In the genomic region with DNA sequence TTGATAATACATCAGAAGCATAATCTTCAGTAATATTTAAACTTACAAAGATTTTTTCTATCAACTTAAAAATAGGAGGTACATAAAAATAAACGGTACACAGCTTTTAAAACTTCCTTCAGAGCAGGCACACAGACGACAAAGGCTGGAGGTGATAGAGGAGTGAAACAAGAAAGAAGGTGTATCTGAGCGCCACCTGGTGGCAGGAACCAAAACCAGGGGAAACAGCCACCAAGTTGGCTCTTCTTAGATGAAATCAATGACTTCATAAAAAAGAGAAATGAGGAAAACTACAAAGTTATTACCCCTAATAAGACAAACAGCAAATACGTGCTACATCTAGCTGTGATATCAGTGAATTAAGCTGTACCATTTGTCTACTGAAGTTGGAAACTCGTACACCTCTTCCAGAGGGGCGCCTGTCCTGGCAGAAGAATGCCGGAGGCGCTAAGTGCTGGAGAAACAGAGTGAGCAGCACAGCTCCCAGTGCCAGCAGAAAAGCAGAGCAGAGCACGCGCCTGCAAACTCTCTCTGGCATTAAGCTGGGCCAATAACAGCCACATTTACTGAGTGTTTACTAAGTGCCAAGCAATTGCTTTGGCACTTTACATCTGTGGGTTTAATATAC, we compare ENCODE assay signal across 8 cellular contexts.
DNase-seq lines count a peak whose midpoint lies in the region; ATAC-seq and TF ChIP-seq lines count a peak whose summit lies in the region.

No MANE protein-coding gene starts in this region.

- H3K56ac ChIP-seq in IMR-90 (ENCODE audit: extremely low read depth, insufficient read depth, low read length) = no peak overlapping the region

- H2BK12ac ChIP-seq in neuronal stem cell (ENCODE audit: low read length) = no peak overlapping the region

- peaks cover 65% of the 10 kb centered on the region for H3K36me3 ChIP-seq in CD8-positive, alpha-beta memory T cell (ENCODE audit: insufficient read depth, low read length)
- H3K36me3 ChIP-seq in IMR-90 (ENCODE audit: control insufficient read depth, insufficient read depth, low read length) (peaks cover 42% of the 10 kb centered on the region), esophagus squamous epithelium (peaks cover 5 to 98% (median 10%) of the 10 kb centered on the region in 3 donors), neuronal stem cell (replicated peaks in 1 of 2; ENCODE audit: control insufficient read depth in 2 of 2, insufficient read depth in 2 of 2, low read length in 2 of 2) (peaks cover 22 to 94% of the 10 kb centered on the region in 2 donors), suprapubic skin (peaks cover 88% of the 10 kb centered on the region)

- peaks cover 2 to 11% (median 9%) of the 10 kb centered on the region in 3 donors for H3K4me1 Mint-ChIP-seq in CD8-positive, alpha-beta memory T cell
- H3K4me1 Mint-ChIP-seq in activated T-cell treated with anti-CD3 and anti-CD28 coated beads, Interleukin-2, amount 50 U/mL, for 24 hours (ENCODE audit: low read depth) = peaks cover 21% of the 10 kb centered on the region

- H4K91ac ChIP-seq in IMR-90 (ENCODE audit: insufficient read depth, low read depth, low read length) = no peak overlapping the region
- H4K91ac ChIP-seq in neuronal stem cell (ENCODE audit: low read depth, low read length, poor library complexity) = no peak overlapping the region

- H3K9ac ChIP-seq in IMR-90 (ENCODE audit: low read depth, low read length) = no peak overlapping the region
- H3K9ac ChIP-seq in neuronal stem cell (ENCODE audit: low read depth, low read length, poor library complexity) = no peak overlapping the region

- H3K4me3 ChIP-seq in CD8-positive, alpha-beta memory T cell (ENCODE audit: low read length) = no peak overlapping the region
- no peak overlapping the region for H3K4me3 ChIP-seq in IMR-90 (ENCODE audit: insufficient read depth, low read depth, low read length)
- H3K4me3 ChIP-seq in esophagus squamous epithelium = no peak overlapping the region
- H3K4me3 ChIP-seq in neuronal stem cell (ENCODE audit: low read length in 2 of 2) = no peak overlapping the region
- H3K4me3 ChIP-seq in suprapubic skin = no peak overlapping the region

- POLR2A ChIA-PET in CD8-positive, alpha-beta memory T cell (lab: Charles Lee) = no interaction called here
- POLR2A ChIA-PET in IMR-90 (lab: Charles Lee; ENCODE audit: unreplicated experiment) = interaction anchor here (0.6 kb wide), 1 partner anchor 79 kb away, joined by 5 read pairs; no protein-coding TSS in a partner anchor

- no peak overlapping the region for H2BK20ac ChIP-seq in IMR-90 (ENCODE audit: low read depth, low read length)

- H4K8ac ChIP-seq in IMR-90 (ENCODE audit: low read depth in 2 of 2, low read length in 2 of 2) (no peak overlapping the region), neuronal stem cell (ENCODE audit: low read depth, low read length) (no peak overlapping the region)

- H3K4me2 ChIP-seq in IMR-90 (ENCODE audit: low read depth, low read length) (no peak overlapping the region), neuronal stem cell (ENCODE audit: insufficient read depth, low read length, poor library complexity, severe bottlenecking) (no peak overlapping the region)

- TF ChIP-seq POLR2A in IMR-90 (IDR thresholded peaks at IDR 0.05; ENCODE audit: low read depth, low read length) (no peak), esophagus squamous epithelium (IDR thresholded peaks at IDR 0.05) (no peak), suprapubic skin (IDR thresholded peaks at IDR 0.05) (no peak)

- no peaks in the 10 kb centered on the region for H3K27me3 ChIP-seq in CD8-positive, alpha-beta memory T cell (ENCODE audit: insufficient read depth, low read length, poor library complexity, severe bottlenecking)
- no peaks in the 10 kb centered on the region for H3K27me3 ChIP-seq in IMR-90 (ENCODE audit: control insufficient read depth, insufficient read depth, low read length)
- H3K27me3 ChIP-seq in esophagus squamous epithelium = no peaks in the 10 kb centered on the region
- no peaks in the 10 kb centered on the region for H3K27me3 ChIP-seq in neuronal stem cell (ENCODE audit: control insufficient read depth in 3 of 3, insufficient read depth in 3 of 3, low read depth in 1 of 3, low read length in 3 of 3)
- no peaks in the 10 kb centered on the region for H3K27me3 ChIP-seq in suprapubic skin

- peaks cover 16% of the 10 kb centered on the region; the same call in 1 of the 2 replicates for H4K20me1 ChIP-seq in IMR-90 (ENCODE audit: insufficient read depth, low read length)

- no peak overlapping the region for H2BK15ac ChIP-seq in IMR-90 (ENCODE audit: low read depth, low read length)
- no peak overlapping the region for H2BK15ac ChIP-seq in neuronal stem cell (ENCODE audit: low read length)

- TF ChIP-seq EP300 in suprapubic skin (IDR thresholded peaks at IDR 0.05) = no peak

- H2AK5ac ChIP-seq in IMR-90 (ENCODE audit: low read depth, low read length) (no peak overlapping the region), neuronal stem cell (ENCODE audit: low read depth, low read length) (no peak overlapping the region)

- H3K27ac Mint-ChIP-seq in CD8-positive, alpha-beta memory T cell = peak overlapping the region in 7 of 8 donors; percentile 21 to 91 (median 70)
- peak overlapping the region; percentile 88 for H3K27ac Mint-ChIP-seq in activated T-cell treated with anti-CD3 and anti-CD28 coated beads, Interleukin-2, amount 50 U/mL, for 24 hours

- H3K27me3 Mint-ChIP-seq in CD8-positive, alpha-beta memory T cell = peaks cover 0 to 1% of the 10 kb centered on the region in 2 donors
- H3K27me3 Mint-ChIP-seq in activated T-cell treated with anti-CD3 and anti-CD28 coated beads, Interleukin-2, amount 50 U/mL, for 24 hours = no peaks in the 10 kb centered on the region

- peaks cover 8% of the 10 kb centered on the region for H3K4me1 ChIP-seq in CD8-positive, alpha-beta memory T cell (ENCODE audit: insufficient read depth, low read length)
- H3K4me1 ChIP-seq in IMR-90 (ENCODE audit: control insufficient read depth, insufficient read depth, low read length) (no peaks in the 10 kb centered on the region), esophagus squamous epithelium (peaks cover 0 to 33% (median 0%) of the 10 kb centered on the region in 3 donors), neuronal stem cell (ENCODE audit: control insufficient read depth in 2 of 2, insufficient read depth in 1 of 2, low read depth in 1 of 2, low read length in 2 of 2) (no peaks in the 10 kb centered on the region), suprapubic skin (no peaks in the 10 kb centered on the region)

- peak; percentile 41 to 73 (median 59) for DNase-seq in CD8-positive, alpha-beta memory T cell
- DNase-seq in IMR-90 (peak; percentile 67), OCI-M2 (lab: John Stamatoyannopoulos, UW; ENCODE audit: unreplicated experiment) (peak; percentile 35), esophagus squamous epithelium (lab: John Stamatoyannopoulos, UW) (no peak), neuronal stem cell (ENCODE audit: low spot score) (peak; percentile 71), suprapubic skin (ENCODE audit: low spot score in 2 of 2) (peak in 1 of 2 donors; percentile 72)
- peak; percentile 79 for DNase-seq in activated T-cell treated with anti-CD3 and anti-CD28 coated beads, Interleukin-2, amount 50 U/mL, for 24 hours

- no peaks in the 10 kb centered on the region for H3K9me3 ChIP-seq in CD8-positive, alpha-beta memory T cell (ENCODE audit: low read length)
- H3K9me3 ChIP-seq in IMR-90 (ENCODE audit: control insufficient read depth, insufficient read depth, low read length) (no peaks in the 10 kb centered on the region), esophagus squamous epithelium (no peaks in the 10 kb centered on the region), neuronal stem cell (replicated peaks in 1 of 2; ENCODE audit: control insufficient read depth in 2 of 2, insufficient read depth in 1 of 2, low read depth in 1 of 2, low read length in 2 of 2) (no peaks in the 10 kb centered on the region), suprapubic skin (no peaks in the 10 kb centered on the region)

- ATAC-seq in IMR-90 (ENCODE audit: low read depth) = peak; percentile 89
- no peak for ATAC-seq in GM21825 (IDR thresholded peaks at IDR 0.05; ENCODE audit: unreplicated experiment)

- TF ChIP-seq CTCF in IMR-90 (conservative IDR thresholded peaks at IDR 0.05; ENCODE audit: low read depth, low read length) (peak; percentile 71), esophagus squamous epithelium (IDR thresholded peaks at IDR 0.05) (peak; percentile 27 to 90 (median 75)), suprapubic skin (IDR thresholded peaks at IDR 0.05) (peak; percentile 29 to 74)

- H3K4ac ChIP-seq in IMR-90 (ENCODE audit: low read depth, low read length) (no peak overlapping the region), neuronal stem cell (ENCODE audit: low read length) (no peak overlapping the region)

- dilution Hi-C loops in IMR-90 (cut with HindIII; ENCODE audit: low sequenced_read_pairs, unreplicated experiment) = no loop called here

- no peaks in the 10 kb centered on the region for H3K9me3 Mint-ChIP-seq in CD8-positive, alpha-beta memory T cell
- peaks cover 6% of the 10 kb centered on the region for H3K9me3 Mint-ChIP-seq in activated T-cell treated with anti-CD3 and anti-CD28 coated beads, Interleukin-2, amount 50 U/mL, for 24 hours

- no peak overlapping the region for H3K18ac ChIP-seq in IMR-90 (ENCODE audit: low read depth, low read length)
- no peak overlapping the region for H3K18ac ChIP-seq in neuronal stem cell (ENCODE audit: low read length)

- H2AFZ ChIP-seq in IMR-90 (replicated peaks; ENCODE audit: low read length, poor library complexity) (no peak overlapping the region), neuronal stem cell (ENCODE audit: low read length) (no peak overlapping the region)

- intact Hi-C loops in IMR-90 (cut with micrococcal nuclease) (no loop called here), esophagus squamous epithelium (cut with DNase I) (no loop called here)

- H2BK120ac ChIP-seq in IMR-90 (ENCODE audit: low read depth, low read length) (no peak overlapping the region), neuronal stem cell (ENCODE audit: low read depth, low read length) (no peak overlapping the region)

- TF ChIP-seq RAD21 in IMR-90 (IDR thresholded peaks at IDR 0.05; ENCODE audit: low read length) = peak; percentile 53

- no TSS peak for BruUV-seq in IMR-90 (replicated peaks; lab: Mats Ljungman, UMichigan)

- no peak overlapping the region for H4K5ac ChIP-seq in IMR-90 (ENCODE audit: low read depth, low read length)

- 50% methylated on average over 1 of the region's 10 CpGs; no CpG with 5 or more reads in 1 of the 2 experiments for WGBS in IMR-90 (ENCODE audit: extremely low coverage in 2 of 2, insufficient read length in 1 of 2), 2 experiments
- WGBS in esophagus squamous epithelium, 2 donors = 31 to 46% methylated on average over 9 to 10 of the region's 10 CpGs
- no CpG with 5 or more reads among the region's 10 CpGs for WGBS in neuronal stem cell (ENCODE audit: extremely low coverage in 2 of 2, insufficient read length in 2 of 2, insufficient replicate concordance in 1 of 2), 2 donors
- 41% methylated on average over 10 of the region's 10 CpGs for WGBS in suprapubic skin

- H2BK5ac ChIP-seq in IMR-90 (ENCODE audit: low read depth, low read length, poor library complexity, severe bottlenecking) (no peak overlapping the region), neuronal stem cell (ENCODE audit: low read length) (no peak overlapping the region)

- no peak overlapping the region for H3K23ac ChIP-seq in IMR-90 (ENCODE audit: low read depth, low read length)
- no peak overlapping the region for H3K23ac ChIP-seq in neuronal stem cell (ENCODE audit: low read depth, low read length, poor library complexity)

- peaks cover 0 to 16% of the 10 kb centered on the region in 2 experiments; a peak in 3 of 4 replicates for H3K79me1 ChIP-seq in IMR-90 (ENCODE audit: low read depth in 1 of 2, low read length in 2 of 2)
- no peaks in the 10 kb centered on the region for H3K79me1 ChIP-seq in neuronal stem cell (ENCODE audit: low read depth, low read length)

- H3K14ac ChIP-seq in IMR-90 (replicated peaks; ENCODE audit: low read depth, low read length) (no peak overlapping the region), neuronal stem cell (ENCODE audit: low read length) (no peak overlapping the region)

- no peak overlapping the region for H2AK9ac ChIP-seq in IMR-90 (replicated peaks; ENCODE audit: low read depth, low read length, poor library complexity)

- CTCF ChIA-PET in CD8-positive, alpha-beta memory T cell (lab: Charles Lee) = interaction anchor here (0.8 to 2.1 kb wide), 18 partner anchors 9 to 524 kb away, joined by 3 to 13 read pairs (median 4); no protein-coding TSS in a partner anchor
- CTCF ChIA-PET in IMR-90 (lab: Yijun Ruan, JAX) = interaction anchor here (0.6 to 1.4 kb wide), 3 partner anchors 10 to 512 kb away, joined by 5 to 6 read pairs (median 6); no protein-coding TSS in a partner anchor

- no peak overlapping the region for H3K27ac ChIP-seq in CD8-positive, alpha-beta memory T cell (ENCODE audit: low read depth, low read length)
- H3K27ac ChIP-seq in IMR-90 (ENCODE audit: insufficient read depth, low read length) (no peak overlapping the region), esophagus squamous epithelium (peak overlapping the region in 3 of 4 donors; percentile 37 to 71 (median 47)), neuronal stem cell (replicated peaks; ENCODE audit: low read length) (peak overlapping the region; percentile 30), suprapubic skin (no peak overlapping the region)

- H3K4me3 Mint-ChIP-seq in CD8-positive, alpha-beta memory T cell = no peak overlapping the region
- H3K4me3 Mint-ChIP-seq in activated T-cell treated with anti-CD3 and anti-CD28 coated beads, Interleukin-2, amount 50 U/mL, for 24 hours = no peak overlapping the region

- in situ Hi-C loops in IMR-90 (cut with MboI; ENCODE audit: low sequenced_read_pairs) = loop anchor here (25.0 kb wide), 1 partner anchor 682 kb away; no protein-coding TSS in a partner anchor

- no peaks in the 10 kb centered on the region for H3K9me1 ChIP-seq in IMR-90 (ENCODE audit: insufficient read depth, low read length)

- peaks cover 0 to 82% (median 16%) of the 10 kb centered on the region in 3 donors for H3K36me3 Mint-ChIP-seq in CD8-positive, alpha-beta memory T cell
- H3K36me3 Mint-ChIP-seq in activated T-cell treated with anti-CD3 and anti-CD28 coated beads, Interleukin-2, amount 50 U/mL, for 24 hours (ENCODE audit: low read depth) = peaks cover 90% of the 10 kb centered on the region

Comparison
In these comparisons a context has a peak if more than half of its experiments do, and no peak if none do; other contexts are left out.
1. H3K27ac ChIP-seq: peak in esophagus squamous epithelium (3 of 4) and neuronal stem cell (single experiment); none in CD8-positive, alpha-beta memory T cell (single experiment), IMR-90 (single experiment) and suprapubic skin (single experiment).
2. Peak in every context shown above with its lines, with median percentiles within 50 percentile points of each other: CTCF ChIP-seq.